ENCODE assay signal across 8 cellular contexts in the genomic region with DNA sequence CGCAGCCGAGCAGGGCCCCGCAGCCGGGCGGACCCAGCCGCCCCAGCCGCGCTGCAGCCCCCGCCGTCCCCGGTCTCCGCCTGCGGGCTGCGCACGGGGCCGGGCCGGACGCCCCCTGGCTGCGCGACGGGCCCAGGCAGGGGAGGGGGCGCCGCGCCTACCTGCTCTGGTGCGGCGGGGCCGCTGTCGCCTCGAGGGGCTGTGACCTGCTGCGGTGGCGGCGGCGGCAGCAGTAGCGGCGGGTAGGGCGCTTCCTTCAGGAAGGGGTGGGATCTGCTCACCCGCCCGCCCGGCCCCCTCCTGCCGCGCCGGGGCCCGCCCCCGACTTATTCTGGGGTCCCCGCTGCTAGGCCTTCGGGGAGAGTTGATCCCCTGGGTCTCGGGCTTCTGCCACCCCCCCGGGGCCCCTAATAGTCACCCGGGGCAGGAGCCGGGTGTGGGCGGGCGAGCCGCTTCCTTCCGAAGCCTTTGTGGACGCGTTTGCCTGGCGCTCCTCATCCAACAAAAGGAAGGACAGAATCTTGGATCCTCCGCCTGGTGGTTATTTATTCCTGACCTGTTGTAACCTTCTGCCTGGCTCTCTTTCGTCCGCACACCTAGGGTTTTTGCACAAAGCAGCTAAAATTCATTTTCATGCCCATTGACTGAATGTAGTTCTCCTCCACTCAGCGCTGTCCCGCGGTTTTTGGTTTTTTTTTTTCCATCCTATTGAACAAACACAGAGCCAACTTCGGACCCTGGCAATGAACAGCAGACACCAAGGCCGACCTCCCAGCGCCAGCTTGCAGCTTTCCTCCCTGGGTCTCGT. TPM values are rescaled to one million over a fixed set of nuclear protein-coding genes. Genes with fewer than 3 reads are reported as not detected.
A peak's percentile ranks its signal among the peaks of the same experiment; 100 is the strongest.
DNase-seq lines count a peak whose midpoint lies in the region; ATAC-seq and TF ChIP-seq lines count a peak whose summit lies in the region.

TSS of gene TMEM150C (minus strand) at position 244 of the 808 bp plus-strand sequence. CDS start 57,331 bp downstream, outside the sequence.

- H3K27me3 ChIP-seq in osteoblast (ENCODE audit: insufficient read depth, low read length) = peaks cover 34% of the 10 kb centered on the region

- peak; percentile 14 for TF ChIP-seq CTCF in glutamatergic neuron (IDR thresholded peaks at IDR 0.05; ENCODE audit: partially characterized antibody, unreplicated experiment)
- TF ChIP-seq CTCF in osteoblast (IDR thresholded peaks at IDR 0.05; ENCODE audit: extremely low read depth, low read depth, low read length) = no peak

- H3K36me3 ChIP-seq in osteoblast (ENCODE audit: insufficient read depth, low read length) = no peaks in the 10 kb centered on the region

- H3K27ac ChIP-seq in osteoblast (ENCODE audit: low read depth, low read length) = no peak within 1 kb of the TSS

- peak within 1 kb of the TSS; percentile 96 for H3K4me3 Mint-ChIP-seq in glutamatergic neuron (ENCODE audit: unreplicated experiment)

- peak within 1 kb of the TSS; percentile 82 for H3K27ac Mint-ChIP-seq in glutamatergic neuron (ENCODE audit: unreplicated experiment)

- peaks cover 11% of the 10 kb centered on the region for H3K27me3 Mint-ChIP-seq in glutamatergic neuron (ENCODE audit: unreplicated experiment)

- no peak for ATAC-seq in GM21526 (IDR thresholded peaks at IDR 0.05; ENCODE audit: low FRiP score, unreplicated experiment)

- peaks cover 12% of the 10 kb centered on the region for H3K9me3 Mint-ChIP-seq in glutamatergic neuron (ENCODE audit: unreplicated experiment)

- peak within 1 kb of the TSS; percentile 62 for H3K4me3 ChIP-seq in osteoblast (ENCODE audit: insufficient read depth, low read length)

- H4K20me1 ChIP-seq in osteoblast (ENCODE audit: insufficient read depth, low read length) = no peaks in the 10 kb centered on the region

- peak within 1 kb of the TSS; percentile 82 for H2AFZ ChIP-seq in osteoblast (ENCODE audit: low read length)

- peak within 1 kb of the TSS; percentile 80 for H3K4me2 ChIP-seq in osteoblast (ENCODE audit: insufficient read depth, low read length)

- H3K9me3 ChIP-seq in osteoblast (ENCODE audit: low read depth, low read length) = no peaks in the 10 kb centered on the region

- no peaks in the 10 kb centered on the region for H3K79me2 ChIP-seq in osteoblast (ENCODE audit: insufficient read depth, low read length)

- peaks cover 4% of the 10 kb centered on the region for H3K4me1 Mint-ChIP-seq in glutamatergic neuron (ENCODE audit: low read depth, unreplicated experiment)

- peaks cover 4% of the 10 kb centered on the region for H3K36me3 Mint-ChIP-seq in glutamatergic neuron (ENCODE audit: unreplicated experiment)

- DNase-seq in CMK (ENCODE audit: low read depth) (peak; percentile 24), HK-2 (ENCODE audit: unreplicated experiment) (peak; percentile 24), glutamatergic neuron (peak; percentile 71), osteoblast (ENCODE audit: insufficient read length, low spot score, missing footprints) (peak; percentile 81), NOMO-1 treated with dmso at 0.1 percent for 144 hours (lab: John Stamatoyannopoulos, UW; ENCODE audit: unreplicated experiment) (no peak), NOMO-1 treated with DMSO at 0.1 percent for 48 hours (lab: John Stamatoyannopoulos, UW; ENCODE audit: unreplicated experiment) (no peak)
- DNase-seq in activated CD8-positive, alpha-beta memory T cell treated with anti-CD3 and anti-CD28 coated beads, Interleukin-2, amount 50 U/mL, for 4 hours = peak; percentile 16

- H3K4me1 ChIP-seq in osteoblast (ENCODE audit: insufficient read depth, low read length) = peaks cover 4% of the 10 kb centered on the region

RNA-seq across cellular contexts. Expression of gene TMEM150C, which starts in this region (rescaled TPM):
- total RNA-seq in glutamatergic neuron (ENCODE audit: unreplicated experiment) = 5.1 TPM
- total RNA-seq in osteoblast = 3.3 and 7.1 TPM in 2 replicates

Comparison
In these comparisons a context has a peak if more than half of its experiments do, and no peak if none do; other contexts are left out.
1. DNase-seq: peak in CMK (single experiment), HK-2 (single experiment), activated CD8-positive, alpha-beta memory T cell treated with anti-CD3 and anti-CD28 coated beads, Interleukin-2, amount 50 U/mL, for 4 hours (single experiment), glutamatergic neuron (single experiment) and osteoblast (single experiment); none in NOMO-1 treated with dmso at 0.1 percent for 144 hours (single experiment) and NOMO-1 treated with DMSO at 0.1 percent for 48 hours (single experiment).